ENCODE assay signal across 8 cellular contexts in genomic region chr6:31829633-31830492, GRCh38. TPM values are rescaled to one million over a fixed set of nuclear protein-coding genes. Genes with fewer than 3 reads are reported as not detected.
DNase-seq lines count a peak whose midpoint lies in the region; ATAC-seq, FAIRE-seq and TF ChIP-seq lines count a peak whose summit lies in the region.

No MANE protein-coding gene starts in this region.

- DNase-seq in D721Med (ENCODE audit: insufficient read length, low spot score), result no peak
- DNase-seq in HuH-7 (ENCODE audit: low spot score), result peak; percentile 53
- DNase-seq in SJCRH30, result peak in 1 of 2 experiments; percentile 55
- no peak for DNase-seq in GM12892 (ENCODE audit: insufficient read length)
- DNase-seq in effector CD4-positive, alpha-beta T cell, result no peak

- H3K27me3 ChIP-seq in SJCRH30, result no peaks in the 10 kb centered on the region
- H3K27me3 ChIP-seq in ectodermal cell (ENCODE audit: control insufficient read depth, insufficient read depth, low read length, poor library complexity, severe bottlenecking), result no peaks in the 10 kb centered on the region
- H3K27me3 ChIP-seq in mucosa of rectum (ENCODE audit: control insufficient read depth in 2 of 2, insufficient read depth in 2 of 2, low read length in 2 of 2), result no peaks in the 10 kb centered on the region

- H3K4me1 ChIP-seq in SJCRH30 (no peaks in the 10 kb centered on the region), ectodermal cell (ENCODE audit: control insufficient read depth, insufficient read depth, low read length) (peaks cover 4% of the 10 kb centered on the region), mucosa of rectum (ENCODE audit: control insufficient read depth in 2 of 2, insufficient read depth in 2 of 2, low read length in 2 of 2) (peaks cover 34 to 37% of the 10 kb centered on the region in 2 donors)

- peak overlapping the region; percentile 56 for H3K4me3 ChIP-seq in SJCRH30
- H3K4me3 ChIP-seq in ectodermal cell (ENCODE audit: insufficient read depth, low read depth, low read length), result peak overlapping the region; percentile 54
- peak overlapping the region; percentile 77 to 83 for H3K4me3 ChIP-seq in mucosa of rectum (ENCODE audit: low read length in 2 of 2)

- no peaks in the 10 kb centered on the region for H3K36me3 ChIP-seq in SJCRH30
- H3K36me3 ChIP-seq in ectodermal cell (ENCODE audit: control insufficient read depth, insufficient read depth, low read length), result no peaks in the 10 kb centered on the region
- H3K36me3 ChIP-seq in mucosa of rectum (ENCODE audit: control insufficient read depth in 2 of 2, insufficient read depth in 2 of 2, low read length in 2 of 2), result no peaks in the 10 kb centered on the region

- peak; percentile 48 for TF ChIP-seq CTCF in D721Med (IDR thresholded peaks at IDR 0.05; ENCODE audit: insufficient read depth, missing control alignments)

- ATAC-seq in HG03095 (IDR thresholded peaks at IDR 0.05; ENCODE audit: unreplicated experiment), result no peak

- TF ChIP-seq POLR2A in GM12892 (IDR thresholded peaks at IDR 0.05; ENCODE audit: low read depth, low read length), result no peak

- H3K9me3 ChIP-seq in SJCRH30 (replicated peaks) (no peaks in the 10 kb centered on the region), ectodermal cell (ENCODE audit: control insufficient read depth, low read length) (no peaks in the 10 kb centered on the region), mucosa of rectum (ENCODE audit: control insufficient read depth in 2 of 2, low read length in 2 of 2) (no peaks in the 10 kb centered on the region)

- H3K9ac ChIP-seq in mucosa of rectum (ENCODE audit: low read depth in 1 of 2, low read length in 2 of 2), result peak overlapping the region; percentile 64 to 89

- FAIRE-seq in D721Med (lab: Jason Lieb, UNC), result no peak
- no peak for FAIRE-seq in GM12892 (lab: Jason Lieb, UNC)

- WGBS in ectodermal cell, 2 experiments, result 28 to 33% methylated on average over 18 to 20 of the region's 20 CpGs

- H3K27ac ChIP-seq in SJCRH30, result no peak overlapping the region
- H3K27ac ChIP-seq in ectodermal cell (ENCODE audit: insufficient read depth, low read depth, low read length, poor library complexity, severe bottlenecking), result no peak overlapping the region
- peak overlapping the region; percentile 79 to 92 for H3K27ac ChIP-seq in mucosa of rectum (ENCODE audit: low read depth in 2 of 2, low read length in 2 of 2)

RNA-seq across cellular contexts. Expression of gene HSPA1B, which starts 2.3 kb away (rescaled TPM):
- total RNA-seq in SJCRH30 (2014; rRNA removed; shearing (Covaris generic)), result 106 and 118 TPM in 2 replicates
- polyA plus RNA-seq in ectodermal cell (2013, experiment 1 of 4), result 63.6 TPM
- polyA plus RNA-seq in ectodermal cell (2013, experiment 2 of 4), result 32.4 TPM
- 41.5 TPM for polyA plus RNA-seq in ectodermal cell (2013, experiment 3 of 4)
- 40.4 TPM for polyA plus RNA-seq in ectodermal cell (2013, experiment 4 of 4)
- 7.1 TPM for polyA plus RNA-seq in GM12892 (2012; ENCODE audit: missing spikeins)

RNA-seq across cellular contexts. Expression of gene HSPA1A, which starts 14.5 kb away (rescaled TPM):
- 0.56 TPM in 1 of 2 replicates, not detected in the other for total RNA-seq in SJCRH30 (2014; rRNA removed; shearing (Covaris generic))
- 62.5 TPM for polyA plus RNA-seq in ectodermal cell (2013, experiment 1 of 4)
- 38.8 TPM for polyA plus RNA-seq in ectodermal cell (2013, experiment 2 of 4)
- polyA plus RNA-seq in ectodermal cell (2013, experiment 3 of 4), result 46.0 TPM
- polyA plus RNA-seq in ectodermal cell (2013, experiment 4 of 4), result 53.0 TPM
- 8.1 TPM for polyA plus RNA-seq in GM12892 (2012; ENCODE audit: missing spikeins)

RNA-seq across cellular contexts. Expression of gene HSPA1L, which starts 14.8 kb away (rescaled TPM):
- total RNA-seq in SJCRH30 (2014; rRNA removed; shearing (Covaris generic)), result 0.10 and 0.14 TPM in 2 replicates
- polyA plus RNA-seq in ectodermal cell (2013, experiment 1 of 4), result 1.1 TPM
- 1.5 TPM for polyA plus RNA-seq in ectodermal cell (2013, experiment 2 of 4)
- polyA plus RNA-seq in ectodermal cell (2013, experiment 3 of 4), result 1.2 TPM
- 1.5 TPM for polyA plus RNA-seq in ectodermal cell (2013, experiment 4 of 4)
- polyA plus RNA-seq in GM12892 (2012; ENCODE audit: missing spikeins), result 1.2 TPM

RNA-seq across cellular contexts. Expression of gene LSM2, which starts 23.1 kb away (rescaled TPM):
- 90.1 and 106 TPM in 2 replicates for total RNA-seq in SJCRH30 (2014; rRNA removed; shearing (Covaris generic))
- 150 TPM for polyA plus RNA-seq in ectodermal cell (2013, experiment 1 of 4)
- polyA plus RNA-seq in ectodermal cell (2013, experiment 2 of 4), result 155 TPM
- 131 TPM for polyA plus RNA-seq in ectodermal cell (2013, experiment 3 of 4)
- polyA plus RNA-seq in ectodermal cell (2013, experiment 4 of 4), result 136 TPM
- polyA plus RNA-seq in GM12892 (2012; ENCODE audit: missing spikeins), result 161 TPM

RNA-seq across cellular contexts. Expression of gene NEU1, which starts 32.8 kb away (rescaled TPM):
- 21.2 and 23.3 TPM in 2 replicates for total RNA-seq in SJCRH30 (2014; rRNA removed; shearing (Covaris generic))
- 36.6 TPM for polyA plus RNA-seq in ectodermal cell (2013, experiment 1 of 4)
- polyA plus RNA-seq in ectodermal cell (2013, experiment 2 of 4), result 35.4 TPM
- polyA plus RNA-seq in ectodermal cell (2013, experiment 3 of 4), result 29.8 TPM
- polyA plus RNA-seq in ectodermal cell (2013, experiment 4 of 4), result 33.8 TPM
- 15.0 TPM for polyA plus RNA-seq in GM12892 (2012; ENCODE audit: missing spikeins)

Comparison
In these comparisons a context has a peak if more than half of its experiments do, and no peak if none do; other contexts are left out.
1. H3K27ac ChIP-seq: peak in mucosa of rectum (2 of 2); none in SJCRH30 (single experiment) and ectodermal cell (single experiment).
2. Peak in every context shown above with its lines, with median percentiles within 50 percentile points of each other: H3K4me3 ChIP-seq.